In the genomic region with DNA sequence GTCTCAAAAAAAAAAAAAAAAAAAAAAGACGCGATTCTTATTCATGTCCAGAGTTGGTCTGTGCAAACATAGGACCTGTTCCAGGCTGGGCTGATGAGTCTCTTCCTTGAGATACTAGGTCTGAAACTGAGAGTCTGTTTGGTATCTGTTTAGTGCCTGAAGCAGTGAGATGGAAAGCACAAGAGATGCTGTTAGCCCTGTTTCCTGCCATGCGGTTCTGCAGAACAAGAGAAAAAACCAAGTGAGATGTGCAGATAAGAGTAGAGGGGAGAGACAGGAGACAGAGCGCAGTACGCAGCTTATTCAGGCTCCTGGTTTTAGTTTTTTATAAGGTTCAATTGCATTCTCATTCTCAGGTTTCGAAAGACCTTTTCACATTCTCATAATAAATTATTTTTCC, we compare ENCODE assay signal across 15 cellular contexts.
DNase-seq lines count a peak whose midpoint lies in the region; ATAC-seq, FAIRE-seq and TF ChIP-seq lines count a peak whose summit lies in the region.
"Had no signal": no experiment of that assay in that cellular context is flagged by ENCODE, and none has a peak within 500 bp of the region (broad histone marks: within the 10 kb centered on the region; RNA-seq: fewer than 3 reads in every experiment).

No MANE protein-coding gene starts in this region.

- peak overlapping the region; percentile 55 for H3K4me3 Mint-ChIP-seq in activated T-cell treated with anti-CD3 and anti-CD28 coated beads, Interleukin-2, amount 50 U/mL, for 4 hours
- H3K4me3 Mint-ChIP-seq in immature natural killer cell, result peak overlapping the region in 4 of 5 donors; percentile 3 to 59 (median 42)

- H3F3A ChIP-seq in MM.1S (ENCODE audit: insufficient read depth, low read length), result no peaks in the 10 kb centered on the region

- H3K36me3 ChIP-seq in MM.1S (replicated peaks; ENCODE audit: insufficient read depth, low read length), result no peaks in the 10 kb centered on the region
- H3K36me3 ChIP-seq: ovary, upper lobe of right lung had no signal

- no peak overlapping the region for H3K4me3 ChIP-seq in MM.1S (ENCODE audit: low read length)
- H3K4me3 ChIP-seq: lung, ovary, upper lobe of right lung had no signal

- H3K4me1 Mint-ChIP-seq in activated T-cell treated with anti-CD3 and anti-CD28 coated beads, Interleukin-2, amount 50 U/mL, for 4 hours (ENCODE audit: low read depth), result peaks cover 15% of the 10 kb centered on the region
- H3K4me1 Mint-ChIP-seq in immature natural killer cell, result peaks cover 10 to 19% of the 10 kb centered on the region in 2 donors

- no peaks in the 10 kb centered on the region for H3K9me2 ChIP-seq in MM.1S (replicated peaks; ENCODE audit: insufficient read depth, low read length)

- H3K79me2 ChIP-seq in MM.1S (ENCODE audit: low read length), result no peaks in the 10 kb centered on the region

- peak; percentile 27 for DNase-seq in CD1c-positive myeloid dendritic cell (ENCODE audit: extremely low spot score)
- peak; percentile 61 for DNase-seq in MM.1S
- peak; percentile 20 for DNase-seq in activated T-cell treated with anti-CD3 and anti-CD28 coated beads, Interleukin-2, amount 50 U/mL, for 4 hours
- DNase-seq in immature natural killer cell, result peak; percentile 33 to 52 (median 39)
- no peak for DNase-seq in GM19239 (ENCODE audit: insufficient read length, low spot score)
- no peak for DNase-seq in NCI-H187 treated with DMSO at 0.1 percent for 48 hours (lab: John Stamatoyannopoulos, UW)
- DNase-seq in NCI-H446 (lab: John Stamatoyannopoulos, UW), result no peak
- DNase-seq in DMS 273 treated with DMSO at 0.1 percent for 48 hours (lab: John Stamatoyannopoulos, UW), result no peak
- DNase-seq: NCI-H2107, ovary, upper lobe of right lung had no signal

- H3K4me2 ChIP-seq in MM.1S (ENCODE audit: low read depth, low read length), result no peak overlapping the region

- H3K4me1 ChIP-seq in MM.1S (ENCODE audit: low read length), result no peaks in the 10 kb centered on the region
- H3K4me1 ChIP-seq: upper lobe of right lung had no signal

- no peaks in the 10 kb centered on the region for H3K27me3 ChIP-seq in MM.1S (replicated peaks; ENCODE audit: insufficient read depth, low read length)
- H3K27me3 ChIP-seq: ovary had no signal

- H3K27ac ChIP-seq in MM.1S (ENCODE audit: low read length), result no peak overlapping the region
- H3K27ac ChIP-seq: ovary, upper lobe of right lung had no signal

- peak; percentile 98 to 99 for ATAC-seq in activated T-cell treated with anti-CD3 and anti-CD28 coated beads, Interleukin-2, amount 50 U/mL, for 4 hours
- ATAC-seq: HepG2, upper lobe of right lung had no signal

- no peak for FAIRE-seq in GM19239 (lab: Jason Lieb, UNC)
- FAIRE-seq: endometrium, HepG2, TTC549 had no signal

- H3K27ac Mint-ChIP-seq in immature natural killer cell, result peak overlapping the region in 1 of 6 donors; percentile 0

- H3K27me3 Mint-ChIP-seq in activated T-cell treated with anti-CD3 and anti-CD28 coated beads, Interleukin-2, amount 50 U/mL, for 4 hours (ENCODE audit: low read depth), result no peaks in the 10 kb centered on the region
- H3K27me3 Mint-ChIP-seq in immature natural killer cell (ENCODE audit: low read depth in 3 of 3), result peaks cover 0 to 3% (median 2%) of the 10 kb centered on the region in 3 donors

- H2AFZ ChIP-seq in MM.1S (ENCODE audit: low read length), result no peak overlapping the region

- no peaks in the 10 kb centered on the region for H4K20me1 ChIP-seq in MM.1S (ENCODE audit: insufficient read depth, low read length)

- no peaks in the 10 kb centered on the region for H3K9me3 ChIP-seq in MM.1S (replicated peaks; ENCODE audit: insufficient read depth, low read length)
- H3K9me3 ChIP-seq: ovary, upper lobe of right lung had no signal

- no peak for TF ChIP-seq CTCF in MM.1S (IDR thresholded peaks at IDR 0.05; ENCODE audit: low read length)

- H3K36me3 Mint-ChIP-seq in activated T-cell treated with anti-CD3 and anti-CD28 coated beads, Interleukin-2, amount 50 U/mL, for 4 hours (ENCODE audit: insufficient read depth), result no peaks in the 10 kb centered on the region
- no peaks in the 10 kb centered on the region for H3K36me3 Mint-ChIP-seq in immature natural killer cell

- H3K9me3 Mint-ChIP-seq in activated T-cell treated with anti-CD3 and anti-CD28 coated beads, Interleukin-2, amount 50 U/mL, for 4 hours, result no peaks in the 10 kb centered on the region
- H3K9me3 Mint-ChIP-seq in immature natural killer cell, result no peaks in the 10 kb centered on the region

- H3K9ac ChIP-seq in MM.1S (ENCODE audit: low read length), result no peak overlapping the region

Comparison
In these comparisons a context has a peak if more than half of its experiments do, and no peak if none do; other contexts are left out.
1. DNase-seq: peak in CD1c-positive myeloid dendritic cell (single experiment), MM.1S (single experiment), activated T-cell treated with anti-CD3 and anti-CD28 coated beads, Interleukin-2, amount 50 U/mL, for 4 hours (single experiment) and immature natural killer cell (3 of 3); none in GM19239 (single experiment), NCI-H187 treated with DMSO at 0.1 percent for 48 hours (single experiment), NCI-H446 (0 of 2) and DMS 273 treated with DMSO at 0.1 percent for 48 hours (single experiment).